In genomic region chr2:24947758-24948157, GRCh38 we compare ENCODE assay signal across 26 cellular contexts.
"Had no signal": no experiment of that assay in that cellular context is flagged by ENCODE, and none has a peak within 500 bp of the region (broad histone marks: within the 10 kb centered on the region; RNA-seq: fewer than 3 reads in every experiment).

No MANE protein-coding gene starts in this region.

- H3K27me3 ChIP-seq: adrenal gland, breast epithelium, MG63 had no signal

- H3K4me1 ChIP-seq: adrenal gland, breast epithelium had no signal

- H3K9me3 ChIP-seq: adrenal gland, breast epithelium, MG63 had no signal

- H3K27ac ChIP-seq: adrenal gland, breast epithelium had no signal

- H3K27me3 Mint-ChIP-seq: activated B cell treated with CpG ODN at 0.5 μM for 24 hours; activated CD4-positive, alpha-beta T cell treated with anti-CD3 and anti-CD28 coated beads, Interleukin-2, amount 10 ng/mL, durations not matched to agents 24 days and 14 days; activated CD8-positive, alpha-beta memory T cell treated with anti-CD3 and anti-CD28 coated beads, Interleukin-2, amount 10 ng/mL, durations not matched to agents 7 days and 5 days; activated naive CD4-positive, alpha-beta T cell treated with anti-CD3 and anti-CD28 coated beads, Interleukin-2, amount 10 ng/mL, durations not matched to agents 7 days and 5 days; activated naive CD8-positive, alpha-beta T cell treated with anti-CD3 and anti-CD28 coated beads for 36 hours had no signal

- H3K9me3 Mint-ChIP-seq: activated B cell treated with CpG ODN at 0.5 μM for 24 hours; activated CD4-positive, alpha-beta T cell treated with anti-CD3 and anti-CD28 coated beads, Interleukin-2, amount 10 ng/mL, durations not matched to agents 24 days and 14 days; activated naive CD4-positive, alpha-beta T cell treated with anti-CD3 and anti-CD28 coated beads, Interleukin-2, amount 10 ng/mL, durations not matched to agents 7 days and 5 days; activated naive CD8-positive, alpha-beta T cell treated with anti-CD3 and anti-CD28 coated beads for 36 hours; activated T-cell treated with anti-CD3 and anti-CD28 coated beads, Interleukin-2, amount 50 U/mL, for 4 hours; activated T-helper 2 cell treated with anti-CD3 and anti-CD28 coated beads, Interferon-gamma antibody, Interleukin-2, Interleukin-4, amounts not matched to agents 10 μg/mL and 5 μg/mL and 100 μg/mL, durations not matched to agents 14 hours and 24 hours and 36 hours; T-helper 1 cell treated with Interleukin-12 subunit alpha and Interleukin-12 subunit beta and Interleukin-4 antibody, amounts not matched to agents 30 μg/mL and 1 μg/mL, for 36 hours had no signal

- DNase-seq: activated B cell treated with CpG ODN at 0.5 μM for 24 hours; activated CD4-positive, alpha-beta T cell treated with anti-CD3 and anti-CD28 coated beads for 1 hour; activated CD4-positive, alpha-beta T cell treated with anti-CD3 and anti-CD28 coated beads, Interleukin-2, amount 10 ng/mL, durations not matched to agents 24 days and 14 days; activated CD4-positive, alpha-beta T cell treated with anti-CD3 and anti-CD28 coated beads, Interleukin-2, amount 50 U/mL, for 48 hours; activated CD8-positive, alpha-beta memory T cell treated with anti-CD3 and anti-CD28 coated beads, Interleukin-2, amount 10 ng/mL, durations not matched to agents 7 days and 5 days; activated gamma-delta T cell treated with Interleukin-2 at 50 U/mL for 16 hours; activated naive CD4-positive, alpha-beta T cell treated with anti-CD3 and anti-CD28 coated beads, Interleukin-2, amount 10 ng/mL, durations not matched to agents 7 days and 5 days; activated naive CD8-positive, alpha-beta T cell treated with anti-CD3 and anti-CD28 coated beads for 36 hours; activated T-cell treated with anti-CD3 and anti-CD28 coated beads, Interleukin-2, amount 50 U/mL, for 4 hours; adrenal gland; anterior cingulate cortex; caudate nucleus; MG63; MV-4-11; NCI-H1092 treated with DMSO at 0.1 percent for 48 hours; NCI-H1436 treated with DMSO at 0.1 percent for 48 hours; NCI-H187 treated with DMSO at 0.1 percent for 48 hours; NCI-H2081 treated with DMSO at 0.1 percent for 48 hours; NCI-H446; PC-3; SHP77 treated with DMSO at 0.1 percent for 48 hours; T-helper 9 cell had no signal

- H3K27ac Mint-ChIP-seq: activated B cell treated with CpG ODN at 0.5 μM for 24 hours; activated CD4-positive, alpha-beta T cell treated with anti-CD3 and anti-CD28 coated beads, Interleukin-2, amount 10 ng/mL, durations not matched to agents 24 days and 14 days; activated CD8-positive, alpha-beta memory T cell treated with anti-CD3 and anti-CD28 coated beads, Interleukin-2, amount 10 ng/mL, durations not matched to agents 7 days and 5 days; activated naive CD4-positive, alpha-beta T cell treated with anti-CD3 and anti-CD28 coated beads, Interleukin-2, amount 10 ng/mL, durations not matched to agents 7 days and 5 days; activated naive CD8-positive, alpha-beta T cell treated with anti-CD3 and anti-CD28 coated beads for 36 hours; activated T-helper 2 cell treated with anti-CD3 and anti-CD28 coated beads, Interferon-gamma antibody, Interleukin-2, Interleukin-4, amounts not matched to agents 10 μg/mL and 5 μg/mL and 100 μg/mL, durations not matched to agents 14 hours and 24 hours and 36 hours; T-helper 1 cell treated with Interleukin-12 subunit alpha and Interleukin-12 subunit beta and Interleukin-4 antibody, amounts not matched to agents 30 μg/mL and 1 μg/mL, for 36 hours had no signal

- H3K4me3 ChIP-seq: adrenal gland, breast epithelium, MG63 had no signal

- H3K4me3 Mint-ChIP-seq: activated B cell treated with CpG ODN at 0.5 μM for 24 hours; activated CD4-positive, alpha-beta T cell treated with anti-CD3 and anti-CD28 coated beads, Interleukin-2, amount 10 ng/mL, durations not matched to agents 24 days and 14 days; activated CD8-positive, alpha-beta memory T cell treated with anti-CD3 and anti-CD28 coated beads, Interleukin-2, amount 10 ng/mL, durations not matched to agents 7 days and 5 days; activated naive CD4-positive, alpha-beta T cell treated with anti-CD3 and anti-CD28 coated beads, Interleukin-2, amount 10 ng/mL, durations not matched to agents 7 days and 5 days; activated naive CD8-positive, alpha-beta T cell treated with anti-CD3 and anti-CD28 coated beads for 36 hours; activated T-cell treated with anti-CD3 and anti-CD28 coated beads, Interleukin-2, amount 50 U/mL, for 4 hours; T-helper 1 cell treated with Interleukin-12 subunit alpha and Interleukin-12 subunit beta and Interleukin-4 antibody, amounts not matched to agents 30 μg/mL and 1 μg/mL, for 36 hours had no signal

- FAIRE-seq: RCC 7860 had no signal

- H3K4me1 Mint-ChIP-seq: activated B cell treated with CpG ODN at 0.5 μM for 24 hours; activated CD4-positive, alpha-beta T cell treated with anti-CD3 and anti-CD28 coated beads, Interleukin-2, amount 10 ng/mL, durations not matched to agents 24 days and 14 days; activated CD8-positive, alpha-beta memory T cell treated with anti-CD3 and anti-CD28 coated beads, Interleukin-2, amount 10 ng/mL, durations not matched to agents 7 days and 5 days; activated naive CD4-positive, alpha-beta T cell treated with anti-CD3 and anti-CD28 coated beads, Interleukin-2, amount 10 ng/mL, durations not matched to agents 7 days and 5 days; activated naive CD8-positive, alpha-beta T cell treated with anti-CD3 and anti-CD28 coated beads for 36 hours had no signal

- ATAC-seq: activated CD8-positive, alpha-beta memory T cell treated with anti-CD3 and anti-CD28 coated beads, Interleukin-2, amount 10 ng/mL, durations not matched to agents 7 days and 5 days; activated T-cell treated with anti-CD3 and anti-CD28 coated beads, Interleukin-2, amount 50 U/mL, for 4 hours; PC-3 had no signal
